ENCODE assay signal across 1 cellular context in the genomic region with DNA sequence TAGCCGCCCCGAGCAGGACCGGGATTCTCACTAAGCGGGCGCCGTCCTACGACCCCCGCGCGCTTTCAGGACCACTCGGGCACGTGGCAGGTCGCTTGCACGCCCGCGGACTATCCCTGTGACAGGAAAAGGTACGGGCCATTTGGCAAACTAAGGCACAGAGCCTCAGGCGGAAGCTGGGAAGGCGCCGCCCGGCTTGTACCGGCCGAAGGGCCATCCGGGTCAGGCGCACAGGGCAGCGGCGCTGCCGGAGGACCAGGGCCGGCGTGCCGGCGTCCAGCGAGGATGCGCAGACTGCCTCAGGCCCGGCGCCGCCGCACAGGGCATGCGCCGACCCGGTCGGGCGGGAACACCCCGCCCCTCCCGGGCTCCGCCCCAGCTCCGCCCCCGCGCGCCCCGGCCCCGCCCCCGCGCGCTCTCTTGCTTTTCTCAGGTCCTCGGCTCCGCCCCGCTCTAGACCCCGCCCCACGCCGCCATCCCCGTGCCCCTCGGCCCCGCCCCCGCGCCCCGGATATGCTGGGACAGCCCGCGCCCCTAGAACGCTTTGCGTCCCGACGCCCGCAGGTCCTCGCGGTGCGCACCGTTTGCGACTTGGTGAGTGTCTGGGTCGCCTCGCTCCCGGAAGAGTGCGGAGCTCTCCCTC.
TF ChIP-seq lines count a peak whose summit lies in the region.

TSS of gene MGMT (plus strand) at position 539 of the 643 bp plus-strand sequence.

TF ChIP-seq in HepG2, 621 proteins besides CTCF, POLR2A, EP300 and RAD21 (continued from another document and continues in another):
- peak; percentile 52 for TF ChIP-seq AGO1 (IDR thresholded peaks at IDR 0.05; ENCODE audit: low read depth, low read length, poor library complexity, severe bottlenecking)
- TF ChIP-seq TAF1 (CRISPR knock-in tag; IDR thresholded peaks at IDR 0.05) = peak; percentile 53; the same call in 1 of the 2 replicates
- TF ChIP-seq, protein P1, sequence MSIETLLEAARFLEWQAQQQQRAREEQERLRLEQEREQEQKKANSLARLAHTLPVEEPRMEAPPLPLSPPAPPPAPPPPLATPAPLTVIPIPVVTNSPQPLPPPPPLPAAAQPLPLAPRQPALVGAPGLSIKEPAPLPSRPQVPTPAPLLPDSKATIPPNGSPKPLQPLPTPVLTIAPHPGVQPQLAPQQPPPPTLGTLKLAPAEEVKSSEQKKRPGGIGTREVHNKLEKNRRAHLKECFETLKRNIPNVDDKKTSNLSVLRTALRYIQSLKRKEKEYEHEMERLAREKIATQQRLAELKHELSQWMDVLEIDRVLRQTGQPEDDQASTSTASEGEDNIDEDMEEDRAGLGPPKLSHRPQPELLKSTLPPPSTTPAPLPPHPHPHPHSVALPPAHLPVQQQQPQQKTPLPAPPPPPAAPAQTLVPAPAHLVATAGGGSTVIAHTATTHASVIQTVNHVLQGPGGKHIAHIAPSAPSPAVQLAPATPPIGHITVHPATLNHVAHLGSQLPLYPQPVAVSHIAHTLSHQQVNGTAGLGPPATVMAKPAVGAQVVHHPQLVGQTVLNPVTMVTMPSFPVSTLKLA (IDR thresholded peaks at IDR 0.05) = no peak
- TF ChIP-seq MAZ (IDR thresholded peaks at IDR 0.05; ENCODE audit: borderline replicate concordance, low read depth, low read length) = no peak
- TF ChIP-seq MAZ (CRISPR knock-in tag; IDR thresholded peaks at IDR 0.05; ENCODE audit: low read depth) = peak; percentile 11; the same call in 1 of the 2 replicates
- TF ChIP-seq SPEN (CRISPR knock-in tag; IDR thresholded peaks at IDR 0.05; ENCODE audit: low read depth) = peak; percentile 13; the same call in 1 of the 2 replicates
- 0 out of 2 replicates have a peak, but pooled peaks have one; percentile 57 for TF ChIP-seq ZNF772 (CRISPR knock-in tag; IDR thresholded peaks at IDR 0.05)
- 0 out of 2 replicates have a peak, but pooled peaks have one; percentile 39 for TF ChIP-seq ZNF747 (CRISPR knock-in tag; IDR thresholded peaks at IDR 0.05; ENCODE audit: borderline replicate concordance)
- peak; percentile 70 for TF ChIP-seq GABPB1 (CRISPR knock-in tag; IDR thresholded peaks at IDR 0.05)
- TF ChIP-seq BCL3 (CRISPR knock-in tag; IDR thresholded peaks at IDR 0.05) = 0 out of 2 replicates have a peak, but pooled peaks have one; percentile 60
- TF ChIP-seq ATF2 (CRISPR knock-in tag; IDR thresholded peaks at IDR 0.05) = 0 out of 2 replicates have a peak, but pooled peaks have one; percentile 15
- no peak for TF ChIP-seq MXD4 (CRISPR knock-in tag; IDR thresholded peaks at IDR 0.05)
- TF ChIP-seq, protein P2, sequence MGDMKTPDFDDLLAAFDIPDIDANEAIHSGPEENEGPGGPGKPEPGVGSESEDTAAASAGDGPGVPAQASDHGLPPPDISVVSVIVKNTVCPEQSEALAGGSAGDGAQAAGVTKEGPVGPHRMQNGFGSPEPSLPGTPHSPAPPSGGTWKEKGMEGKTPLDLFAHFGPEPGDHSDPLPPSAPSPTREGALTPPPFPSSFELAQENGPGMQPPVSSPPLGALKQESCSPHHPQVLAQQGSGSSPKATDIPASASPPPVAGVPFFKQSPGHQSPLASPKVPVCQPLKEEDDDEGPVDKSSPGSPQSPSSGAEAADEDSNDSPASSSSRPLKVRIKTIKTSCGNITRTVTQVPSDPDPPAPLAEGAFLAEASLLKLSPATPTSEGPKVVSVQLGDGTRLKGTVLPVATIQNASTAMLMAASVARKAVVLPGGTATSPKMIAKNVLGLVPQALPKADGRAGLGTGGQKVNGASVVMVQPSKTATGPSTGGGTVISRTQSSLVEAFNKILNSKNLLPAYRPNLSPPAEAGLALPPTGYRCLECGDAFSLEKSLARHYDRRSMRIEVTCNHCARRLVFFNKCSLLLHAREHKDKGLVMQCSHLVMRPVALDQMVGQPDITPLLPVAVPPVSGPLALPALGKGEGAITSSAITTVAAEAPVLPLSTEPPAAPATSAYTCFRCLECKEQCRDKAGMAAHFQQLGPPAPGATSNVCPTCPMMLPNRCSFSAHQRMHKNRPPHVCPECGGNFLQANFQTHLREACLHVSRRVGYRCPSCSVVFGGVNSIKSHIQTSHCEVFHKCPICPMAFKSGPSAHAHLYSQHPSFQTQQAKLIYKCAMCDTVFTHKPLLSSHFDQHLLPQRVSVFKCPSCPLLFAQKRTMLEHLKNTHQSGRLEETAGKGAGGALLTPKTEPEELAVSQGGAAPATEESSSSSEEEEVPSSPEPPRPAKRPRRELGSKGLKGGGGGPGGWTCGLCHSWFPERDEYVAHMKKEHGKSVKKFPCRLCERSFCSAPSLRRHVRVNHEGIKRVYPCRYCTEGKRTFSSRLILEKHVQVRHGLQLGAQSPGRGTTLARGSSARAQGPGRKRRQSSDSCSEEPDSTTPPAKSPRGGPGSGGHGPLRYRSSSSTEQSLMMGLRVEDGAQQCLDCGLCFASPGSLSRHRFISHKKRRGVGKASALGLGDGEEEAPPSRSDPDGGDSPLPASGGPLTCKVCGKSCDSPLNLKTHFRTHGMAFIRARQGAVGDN (CRISPR knock-in tag; IDR thresholded peaks at IDR 0.05) = peak; percentile 82
- peak; percentile 35; the same call in 1 of the 2 replicates for TF ChIP-seq ZFX (CRISPR knock-in tag; IDR thresholded peaks at IDR 0.05; ENCODE audit: low read depth)
- TF ChIP-seq PHF8 (CRISPR knock-in tag; IDR thresholded peaks at IDR 0.05) = peak; percentile 55; the same call in 1 of the 2 replicates
- TF ChIP-seq ZMAT3 (CRISPR knock-in tag; conservative IDR thresholded peaks at IDR 0.05) = 0 out of 2 replicates have a peak, but pooled peaks have one; percentile 17
- TF ChIP-seq ZFY (CRISPR knock-in tag; IDR thresholded peaks at IDR 0.05) = peak; percentile 70
- peak; percentile 62 for TF ChIP-seq POLR2G (IDR thresholded peaks at IDR 0.05; ENCODE audit: low read depth, low read length)
- no peak for TF ChIP-seq ZNF20 (CRISPR knock-in tag; IDR thresholded peaks at IDR 0.05)
- TF ChIP-seq ZNF580 (CRISPR knock-in tag; IDR thresholded peaks at IDR 0.05; ENCODE audit: borderline replicate concordance, low read depth) = no peak
- TF ChIP-seq HOXA3 (CRISPR knock-in tag; IDR thresholded peaks at IDR 0.05) = peak; percentile 31; the same call in 1 of the 2 replicates
- TF ChIP-seq MYC (CRISPR knock-in tag; IDR thresholded peaks at IDR 0.05; ENCODE audit: borderline replicate concordance) = peak; percentile 29; the same call in 1 of the 2 replicates
- TF ChIP-seq TCF12 (IDR thresholded peaks at IDR 0.05) = no peak
- TF ChIP-seq TCF12 (CRISPR knock-in tag; IDR thresholded peaks at IDR 0.05) = 0 out of 2 replicates have a peak, but pooled peaks have one; percentile 5
- no peak for TF ChIP-seq XRCC5 (optimal IDR thresholded peaks at IDR 0.05; ENCODE audit: low read length)
- peak; percentile 16 for TF ChIP-seq SALL1 (CRISPR knock-in tag; IDR thresholded peaks at IDR 0.05)
- TF ChIP-seq PAX8 (CRISPR knock-in tag; IDR thresholded peaks at IDR 0.05; ENCODE audit: borderline replicate concordance) = no peak
- TF ChIP-seq KDM2A (CRISPR knock-in tag; IDR thresholded peaks at IDR 0.05; ENCODE audit: borderline replicate concordance, low read depth) = peak; percentile 34; the same call in 1 of the 2 replicates
- TF ChIP-seq, protein P3, sequence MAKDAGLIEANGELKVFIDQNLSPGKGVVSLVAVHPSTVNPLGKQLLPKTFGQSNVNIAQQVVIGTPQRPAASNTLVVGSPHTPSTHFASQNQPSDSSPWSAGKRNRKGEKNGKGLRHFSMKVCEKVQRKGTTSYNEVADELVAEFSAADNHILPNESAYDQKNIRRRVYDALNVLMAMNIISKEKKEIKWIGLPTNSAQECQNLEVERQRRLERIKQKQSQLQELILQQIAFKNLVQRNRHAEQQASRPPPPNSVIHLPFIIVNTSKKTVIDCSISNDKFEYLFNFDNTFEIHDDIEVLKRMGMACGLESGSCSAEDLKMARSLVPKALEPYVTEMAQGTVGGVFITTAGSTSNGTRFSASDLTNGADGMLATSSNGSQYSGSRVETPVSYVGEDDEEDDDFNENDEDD (CRISPR knock-in tag; IDR thresholded peaks at IDR 0.05; ENCODE audit: borderline replicate concordance) = peak; percentile 30; the same call in 1 of the 2 replicates
- TF ChIP-seq NFKB2 (CRISPR knock-in tag; IDR thresholded peaks at IDR 0.05; ENCODE audit: borderline replicate concordance) = 0 out of 2 replicates have a peak, but pooled peaks have one; percentile 3
- TF ChIP-seq ZBTB7A (CRISPR knock-in tag; IDR thresholded peaks at IDR 0.05) = 0 out of 2 replicates have a peak, but pooled peaks have one; percentile 40
- TF ChIP-seq JUN (CRISPR knock-in tag; IDR thresholded peaks at IDR 0.05) = no peak
- TF ChIP-seq, protein P4, sequence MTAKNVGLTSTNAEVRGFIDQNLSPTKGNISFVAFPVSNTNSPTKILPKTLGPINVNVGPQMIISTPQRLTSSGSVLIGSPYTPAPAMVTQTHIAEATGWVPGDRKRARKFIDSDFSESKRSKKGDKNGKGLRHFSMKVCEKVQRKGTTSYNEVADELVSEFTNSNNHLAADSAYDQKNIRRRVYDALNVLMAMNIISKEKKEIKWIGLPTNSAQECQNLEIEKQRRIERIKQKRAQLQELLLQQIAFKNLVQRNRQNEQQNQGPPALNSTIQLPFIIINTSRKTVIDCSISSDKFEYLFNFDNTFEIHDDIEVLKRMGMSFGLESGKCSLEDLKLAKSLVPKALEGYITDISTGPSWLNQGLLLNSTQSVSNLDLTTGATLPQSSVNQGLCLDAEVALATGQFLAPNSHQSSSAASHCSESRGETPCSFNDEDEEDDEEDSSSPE (CRISPR knock-in tag; IDR thresholded peaks at IDR 0.05) = 0 out of 2 replicates have a peak, but pooled peaks have one; percentile 13
- TF ChIP-seq ZIK1 (CRISPR knock-in tag; IDR thresholded peaks at IDR 0.05; ENCODE audit: borderline replicate concordance, low read depth) = peak; percentile 31; the same call in 1 of the 2 replicates
- peak; percentile 28; the same call in 1 of the 2 replicates for TF ChIP-seq KDM5B (CRISPR knock-in tag; IDR thresholded peaks at IDR 0.05; ENCODE audit: borderline replicate concordance)
- TF ChIP-seq ZNF33B (CRISPR knock-in tag; IDR thresholded peaks at IDR 0.05) = 0 out of 2 replicates have a peak, but pooled peaks have one; percentile 82
- TF ChIP-seq ATF7-NPFF (CRISPR knock-in tag; IDR thresholded peaks at IDR 0.05; ENCODE audit: low read depth) = 0 out of 2 replicates have a peak, but pooled peaks have one; percentile 29
- TF ChIP-seq PHF20 (CRISPR knock-in tag; IDR thresholded peaks at IDR 0.05) = 0 out of 2 replicates have a peak, but pooled peaks have one; percentile 31
- peak; percentile 17; the same call in 1 of the 2 replicates for TF ChIP-seq GMEB1 (CRISPR knock-in tag; IDR thresholded peaks at IDR 0.05; ENCODE audit: borderline replicate concordance)
- TF ChIP-seq KLF12 (CRISPR knock-in tag; IDR thresholded peaks at IDR 0.05; ENCODE audit: borderline replicate concordance) = 0 out of 2 replicates have a peak, but pooled peaks have one; percentile 50
- peak; percentile 45 for TF ChIP-seq UBTF (CRISPR knock-in tag; IDR thresholded peaks at IDR 0.05)
- TF ChIP-seq ZNF629 (CRISPR knock-in tag; conservative IDR thresholded peaks at IDR 0.05) = no peak
- peak; percentile 26 for TF ChIP-seq HNRNPLL (IDR thresholded peaks at IDR 0.05; ENCODE audit: low read depth, low read length, poor library complexity, severe bottlenecking)
- TF ChIP-seq RBFOX2 (IDR thresholded peaks at IDR 0.05; ENCODE audit: low read depth, low read length) = peak; percentile 78
